Comparison of ENCODE assay signal across 11 cellular contexts in genomic region chr1:69700770-69701169, GRCh38.
DNase-seq lines count a peak whose midpoint lies in the region; ATAC-seq and TF ChIP-seq lines count a peak whose summit lies in the region.
"Had no signal": no experiment of that assay in that cellular context is flagged by ENCODE, and none has a peak within 500 bp of the region (broad histone marks: within the 10 kb centered on the region; RNA-seq: fewer than 3 reads in every experiment).

No MANE protein-coding gene starts in this region.

- no peak overlapping the region for H3K4me3 Mint-ChIP-seq in osteocyte (ENCODE audit: unreplicated experiment)
- H3K4me3 Mint-ChIP-seq: CD4-positive, alpha-beta memory T cell; central memory CD8-positive, alpha-beta T cell; stimulated activated effector memory CD8-positive, alpha-beta T cell treated with anti-CD3 and anti-CD28 coated beads, Interleukin-12 subunit alpha, Interleukin-12 subunit beta, amount 100 ng/mL, for 72 hours had no signal

- no peaks in the 10 kb centered on the region for H3K27me3 Mint-ChIP-seq in osteocyte (ENCODE audit: unreplicated experiment)
- H3K27me3 Mint-ChIP-seq: CD4-positive, alpha-beta memory T cell; central memory CD8-positive, alpha-beta T cell had no signal

- H4K20me1 ChIP-seq in Loucy (ENCODE audit: insufficient read depth, low read length, poor library complexity, severe bottlenecking) (no peaks in the 10 kb centered on the region), mammary epithelial cell (ENCODE audit: insufficient read depth, low read length) (no peaks in the 10 kb centered on the region)

- no TSS peak for BruUV-seq in mammary epithelial cell (replicated peaks; lab: Mats Ljungman, UMichigan)

- H3K9me2 ChIP-seq in Loucy (replicated peaks; ENCODE audit: low read depth, low read length) = no peaks in the 10 kb centered on the region

- CTCF ChIA-PET in mammary epithelial cell (lab: Charles Lee; ENCODE audit: low non-redundant PET) (no interaction called here), RWPE1 (lab: Yijun Ruan, JAX) (no interaction called here)

- intact Hi-C loops in mammary epithelial cell (cut with micrococcal nuclease) = no loop called here

- H3K9me3 Mint-ChIP-seq in osteocyte (ENCODE audit: unreplicated experiment) = peaks cover 8% of the 10 kb centered on the region

- ATAC-seq in HG03280 (IDR thresholded peaks at IDR 0.05; ENCODE audit: unreplicated experiment) = no peak
- ATAC-seq: stimulated activated effector memory CD8-positive, alpha-beta T cell treated with anti-CD3 and anti-CD28 coated beads, Interleukin-12 subunit alpha, Interleukin-12 subunit beta, amount 100 ng/mL, for 72 hours had no signal

- H3K36me3 Mint-ChIP-seq in osteocyte (ENCODE audit: unreplicated experiment) = no peaks in the 10 kb centered on the region
- H3K36me3 Mint-ChIP-seq: CD4-positive, alpha-beta memory T cell; stimulated activated effector memory CD8-positive, alpha-beta T cell treated with anti-CD3 and anti-CD28 coated beads, Interleukin-12 subunit alpha, Interleukin-12 subunit beta, amount 100 ng/mL, for 72 hours had no signal

- no peaks in the 10 kb centered on the region for H3K4me1 ChIP-seq in Loucy (ENCODE audit: insufficient read depth, low read length, poor library complexity, severe bottlenecking)
- H3K4me1 ChIP-seq in mammary epithelial cell (ENCODE audit: insufficient read depth, low read length) = peaks cover 7% of the 10 kb centered on the region

- no peaks in the 10 kb centered on the region for H3F3A ChIP-seq in Loucy (ENCODE audit: low read depth)

- no peak overlapping the region for H3K27ac Mint-ChIP-seq in osteocyte (ENCODE audit: unreplicated experiment)
- H3K27ac Mint-ChIP-seq: CD4-positive, alpha-beta memory T cell; stimulated activated effector memory CD8-positive, alpha-beta T cell treated with anti-CD3 and anti-CD28 coated beads, Interleukin-12 subunit alpha, Interleukin-12 subunit beta, amount 100 ng/mL, for 72 hours had no signal

- POLR2A ChIA-PET in RWPE1 (lab: Yijun Ruan, JAX; ENCODE audit: low non-redundant PET) = no interaction called here

- no peaks in the 10 kb centered on the region for H3K4me1 Mint-ChIP-seq in osteocyte (ENCODE audit: unreplicated experiment)
- H3K4me1 Mint-ChIP-seq: CD4-positive, alpha-beta memory T cell; central memory CD8-positive, alpha-beta T cell; stimulated activated effector memory CD8-positive, alpha-beta T cell treated with anti-CD3 and anti-CD28 coated beads, Interleukin-12 subunit alpha, Interleukin-12 subunit beta, amount 100 ng/mL, for 72 hours had no signal

- H3K36me3 ChIP-seq in Loucy (ENCODE audit: insufficient read depth, low read length) = no peaks in the 10 kb centered on the region
- H3K36me3 ChIP-seq in mammary epithelial cell (ENCODE audit: insufficient read depth, low read length) = no peaks in the 10 kb centered on the region

- H3K27me3 ChIP-seq in Loucy (ENCODE audit: insufficient read depth, low read length, poor library complexity, severe bottlenecking) = no peaks in the 10 kb centered on the region
- no peaks in the 10 kb centered on the region for H3K27me3 ChIP-seq in mammary epithelial cell (ENCODE audit: insufficient read depth, low read length)

- no peaks in the 10 kb centered on the region for H3K79me2 ChIP-seq in Loucy (ENCODE audit: insufficient read depth, low read length)
- H3K79me2 ChIP-seq in mammary epithelial cell (ENCODE audit: insufficient read depth, low read length) = no peaks in the 10 kb centered on the region

- dilution Hi-C loops in mammary epithelial cell (cut with HindIII; ENCODE audit: low sequenced_read_pairs) = no loop called here

- H3K4me3 ChIP-seq in Loucy (ENCODE audit: low read length, poor library complexity, severe bottlenecking) (no peak overlapping the region), mammary epithelial cell (replicated peaks in 1 of 3; ENCODE audit: insufficient read depth in 1 of 3, low read depth in 2 of 3, low read length in 3 of 3) (no peak overlapping the region)

- H3K4me2 ChIP-seq in Loucy (ENCODE audit: low read depth, low read length, poor library complexity, severe bottlenecking) = no peak overlapping the region
- no peak overlapping the region for H3K4me2 ChIP-seq in mammary epithelial cell (ENCODE audit: insufficient read depth, low read depth, low read length)

- H3K9ac ChIP-seq in Loucy (ENCODE audit: low read depth, low read length, poor library complexity, severe bottlenecking) = no peak overlapping the region
- no peak overlapping the region for H3K9ac ChIP-seq in mammary epithelial cell (ENCODE audit: insufficient read depth, low read length)

- peak; percentile 28 for DNase-seq in NCI-H2171 treated with DMSO at 0.1 percent for 48 hours (lab: John Stamatoyannopoulos, UW)
- no peak for DNase-seq in NCI-H2171 (lab: John Stamatoyannopoulos, UW)
- peak; percentile 9 for DNase-seq in mammary epithelial cell
- no peak for DNase-seq in osteocyte (ENCODE audit: extremely low spot score, unreplicated experiment)
- no peak for DNase-seq in NCI-H187 treated with DMSO at 0.1 percent for 48 hours (lab: John Stamatoyannopoulos, UW)
- DNase-seq in RWPE1 (ENCODE audit: low spot score) = no peak
- DNase-seq: CD4-positive, alpha-beta memory T cell had no signal

- WGBS in mammary epithelial cell (ENCODE audit: low coverage, missing lambda C conversion rate) = 52% methylated on average over 2 of the region's 2 CpGs

- H2AFZ ChIP-seq in Loucy (ENCODE audit: low read length) = no peak overlapping the region
- no peak overlapping the region for H2AFZ ChIP-seq in mammary epithelial cell (ENCODE audit: low read depth, low read length)

- in situ Hi-C loops in mammary epithelial cell (cut with MboI; ENCODE audit: low sequenced_read_pairs in 2 of 2) = no loop called here

- peak; percentile 58 for TF ChIP-seq CTCF in Loucy (conservative IDR thresholded peaks at IDR 0.05; ENCODE audit: low read length)
- peak; percentile 35 to 56 for TF ChIP-seq CTCF in mammary epithelial cell (conservative IDR thresholded peaks at IDR 0.05 in 1 of 2, IDR thresholded peaks at IDR 0.05 in 1 of 2; ENCODE audit: extremely low read depth in 1 of 2, insufficient read depth in 1 of 2, low read depth in 1 of 2, low read length in 2 of 2)
- peak; percentile 50 for TF ChIP-seq CTCF in osteocyte (IDR thresholded peaks at IDR 0.05)
- TF ChIP-seq CTCF in RWPE1 (conservative IDR thresholded peaks at IDR 0.05; ENCODE audit: low read depth) = no peak

- H3K27ac ChIP-seq in mammary epithelial cell (ENCODE audit: insufficient read depth, low read depth, low read length) (no peak overlapping the region), RWPE1 (no peak overlapping the region)

- H3K9me3 ChIP-seq in Loucy (ENCODE audit: insufficient read depth, low read depth, low read length) = no peaks in the 10 kb centered on the region
- no peaks in the 10 kb centered on the region for H3K9me3 ChIP-seq in mammary epithelial cell (replicated peaks; ENCODE audit: insufficient read depth, low read length)

Comparison
In these comparisons a context has a peak if more than half of its experiments do, and no peak if none do; other contexts are left out.
1. DNase-seq: peak in NCI-H2171 treated with DMSO at 0.1 percent for 48 hours (single experiment) and mammary epithelial cell (single experiment); none in NCI-H2171 (single experiment), osteocyte (single experiment), NCI-H187 treated with DMSO at 0.1 percent for 48 hours (single experiment) and RWPE1 (single experiment).